1 cellular context compared by ENCODE assay signal in the genomic region with DNA sequence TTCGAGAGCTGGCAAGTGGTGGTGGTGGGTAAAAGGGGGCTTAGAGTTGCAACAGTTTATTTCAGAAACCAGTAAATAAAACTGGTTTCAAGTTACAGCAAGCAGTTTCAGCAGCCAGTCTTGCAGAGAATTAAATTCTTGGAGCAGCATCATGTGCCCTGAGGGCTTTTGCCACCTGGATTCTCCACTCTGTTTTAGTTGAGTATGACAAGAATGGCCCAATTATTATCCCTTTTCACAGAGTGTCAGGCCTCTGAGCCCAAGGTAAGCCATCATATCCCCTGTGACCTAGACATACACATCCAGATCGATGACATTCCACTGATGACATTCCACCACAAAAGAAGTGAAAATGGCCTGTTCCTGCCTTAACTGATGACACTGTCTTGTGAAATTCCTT.
TF ChIP-seq lines count a peak whose summit lies in the region.

No MANE protein-coding gene starts in this region.

TF ChIP-seq in HepG2, 621 proteins besides CTCF, POLR2A, EP300 and RAD21 (continued from another document):
- no peak for TF ChIP-seq BCLAF1 (IDR thresholded peaks at IDR 0.05)
- TF ChIP-seq ZNF205 (CRISPR knock-in tag; IDR thresholded peaks at IDR 0.05), result no peak
- TF ChIP-seq KLF6 (CRISPR knock-in tag; IDR thresholded peaks at IDR 0.05), result no peak
- TF ChIP-seq SALL1 (CRISPR knock-in tag; IDR thresholded peaks at IDR 0.05), result no peak
- TF ChIP-seq FLYWCH1 (CRISPR knock-in tag; IDR thresholded peaks at IDR 0.05), result no peak
- TF ChIP-seq ZNF468 (CRISPR knock-in tag; IDR thresholded peaks at IDR 0.05), result no peak
- TF ChIP-seq, protein P1, sequence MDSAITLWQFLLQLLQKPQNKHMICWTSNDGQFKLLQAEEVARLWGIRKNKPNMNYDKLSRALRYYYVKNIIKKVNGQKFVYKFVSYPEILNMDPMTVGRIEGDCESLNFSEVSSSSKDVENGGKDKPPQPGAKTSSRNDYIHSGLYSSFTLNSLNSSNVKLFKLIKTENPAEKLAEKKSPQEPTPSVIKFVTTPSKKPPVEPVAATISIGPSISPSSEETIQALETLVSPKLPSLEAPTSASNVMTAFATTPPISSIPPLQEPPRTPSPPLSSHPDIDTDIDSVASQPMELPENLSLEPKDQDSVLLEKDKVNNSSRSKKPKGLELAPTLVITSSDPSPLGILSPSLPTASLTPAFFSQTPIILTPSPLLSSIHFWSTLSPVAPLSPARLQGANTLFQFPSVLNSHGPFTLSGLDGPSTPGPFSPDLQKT (CRISPR knock-in tag; IDR thresholded peaks at IDR 0.05; ENCODE audit: borderline replicate concordance), result no peak
- no peak for TF ChIP-seq SETDB1 (CRISPR knock-in tag; IDR thresholded peaks at IDR 0.05; ENCODE audit: borderline replicate concordance)
- TF ChIP-seq RARA (CRISPR knock-in tag; IDR thresholded peaks at IDR 0.05), result no peak
- TF ChIP-seq ZNF709 (CRISPR knock-in tag; IDR thresholded peaks at IDR 0.05), result no peak
- no peak for TF ChIP-seq ZNF251 (CRISPR knock-in tag; IDR thresholded peaks at IDR 0.05)
- no peak for TF ChIP-seq ZNF275 (CRISPR knock-in tag; IDR thresholded peaks at IDR 0.05; ENCODE audit: borderline replicate concordance)
